Comparison of ENCODE assay signal across 17 cellular contexts in the genomic region with DNA sequence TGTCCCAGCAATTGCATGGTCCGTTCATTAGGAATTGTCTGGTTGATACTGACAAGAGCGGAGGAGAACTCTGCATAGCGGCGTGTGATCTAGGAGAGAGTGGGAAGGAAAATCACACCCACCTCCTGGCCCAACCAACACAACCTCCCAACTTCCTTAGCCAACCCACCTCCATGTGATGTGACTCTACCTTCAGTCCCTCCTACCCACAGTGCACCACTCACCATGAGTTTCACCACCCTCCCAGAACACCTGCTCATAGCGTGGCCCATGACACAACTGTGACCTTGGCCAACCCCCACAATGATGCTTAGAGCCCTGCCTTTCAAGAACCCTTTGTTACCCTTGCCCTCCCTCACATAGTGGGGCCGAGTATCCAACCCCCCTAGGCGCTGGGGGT.
"Had no signal": no experiment of that assay in that cellular context is flagged by ENCODE, and none has a peak within 500 bp of the region (broad histone marks: within the 10 kb centered on the region; RNA-seq: fewer than 3 reads in every experiment).

No MANE protein-coding gene starts in this region.

- H3K9me3 ChIP-seq: left lung, SJSA1, thoracic aorta had no signal

- H3K4me3 Mint-ChIP-seq: activated CD8-positive, alpha-beta memory T cell treated with anti-CD3 and anti-CD28 coated beads, Interleukin-2, amount 10 ng/mL, durations not matched to agents 7 days and 5 days; endodermal cell; naive thymus-derived CD4-positive, alpha-beta T cell had no signal

- FAIRE-seq: astrocyte had no signal

- H3K27me3 ChIP-seq: left lung, SJSA1 had no signal

- H3K4me3 ChIP-seq: left lung, SJSA1, skin epidermis, thoracic aorta had no signal

- H3K27ac Mint-ChIP-seq: activated CD8-positive, alpha-beta memory T cell treated with anti-CD3 and anti-CD28 coated beads, Interleukin-2, amount 10 ng/mL, durations not matched to agents 7 days and 5 days; endodermal cell had no signal

- H3K4me1 Mint-ChIP-seq: activated CD8-positive, alpha-beta memory T cell treated with anti-CD3 and anti-CD28 coated beads, Interleukin-2, amount 10 ng/mL, durations not matched to agents 7 days and 5 days; endodermal cell had no signal

- H3K27ac ChIP-seq: left lung, SJSA1, skin epidermis, thoracic aorta had no signal

- H3K9me3 Mint-ChIP-seq: naive thymus-derived CD4-positive, alpha-beta T cell had no signal

- H3K4me1 ChIP-seq: left lung had no signal

- H3K27me3 Mint-ChIP-seq: activated CD8-positive, alpha-beta memory T cell treated with anti-CD3 and anti-CD28 coated beads, Interleukin-2, amount 10 ng/mL, durations not matched to agents 7 days and 5 days; naive thymus-derived CD4-positive, alpha-beta T cell had no signal

- DNase-seq: activated CD4-positive, alpha-beta T cell treated with anti-CD3 and anti-CD28 coated beads, Interleukin-2, amount 50 U/mL, for 4 hours; activated CD8-positive, alpha-beta memory T cell treated with anti-CD3 and anti-CD28 coated beads, Interleukin-2, amount 10 ng/mL, durations not matched to agents 7 days and 5 days; activated effector memory CD4-positive, alpha-beta T cell treated with Interleukin-2 at 50 U/mL for 16 hours; activated T-cell treated with anti-CD3 and anti-CD28 coated beads, Interleukin-2, amount 50 U/mL, for 1 hour; endodermal cell; erythroblast; islet precursor cell; left lung; naive thymus-derived CD4-positive, alpha-beta T cell; occipital lobe; right cardiac atrium; T-helper 9 cell had no signal

- ATAC-seq: activated CD4-positive, CD25-positive, alpha-beta regulatory T cell treated with anti-CD3 and anti-CD28 coated beads, Interleukin-2, amount 50 U/mL, for 24 hours; activated CD8-positive, alpha-beta memory T cell treated with anti-CD3 and anti-CD28 coated beads, Interleukin-2, amount 10 ng/mL, durations not matched to agents 7 days and 5 days; left lung; naive thymus-derived CD4-positive, alpha-beta T cell; right cardiac atrium had no signal
